Comparison of ENCODE assay signal across 17 cellular contexts in genomic region chr1:17199267-17200044, GRCh38. TPM values are rescaled to one million over a fixed set of nuclear protein-coding genes. Genes with fewer than 3 reads are reported as not detected.
DNase-seq lines count a peak whose midpoint lies in the region; ATAC-seq lines count a peak whose summit lies in the region.
"Had no signal": no experiment of that assay in that cellular context is flagged by ENCODE, and none has a peak within 500 bp of the region (broad histone marks: within the 10 kb centered on the region; RNA-seq: fewer than 3 reads in every experiment).

No MANE protein-coding gene starts in this region.

- no peaks in the 10 kb centered on the region for H3K79me1 ChIP-seq in neuronal stem cell (ENCODE audit: low read depth, low read length)

- no peak overlapping the region for H3K14ac ChIP-seq in neuronal stem cell (ENCODE audit: low read length)

- no peaks in the 10 kb centered on the region for H3K9me3 ChIP-seq in neuronal stem cell (replicated peaks in 1 of 2; ENCODE audit: control insufficient read depth in 2 of 2, insufficient read depth in 1 of 2, low read depth in 1 of 2, low read length in 2 of 2)
- H3K9me3 ChIP-seq: thyroid gland had no signal

- peak overlapping the region; percentile 19 for H2BK15ac ChIP-seq in neuronal stem cell (ENCODE audit: low read length)

- H3K36me3 Mint-ChIP-seq in activated naive CD8-positive, alpha-beta T cell treated with anti-CD3 and anti-CD28 coated beads for 36 hours: no peaks in the 10 kb centered on the region
- H3K36me3 Mint-ChIP-seq in activated T-helper 2 cell treated with anti-CD3 and anti-CD28 coated beads, Interferon-gamma antibody, Interleukin-2, Interleukin-4, amounts not matched to agents 10 μg/mL and 5 μg/mL and 100 μg/mL, durations not matched to agents 14 hours and 24 hours and 36 hours (ENCODE audit: low read depth): no peaks in the 10 kb centered on the region

- H3K27ac ChIP-seq in neuronal stem cell (replicated peaks; ENCODE audit: low read length): no peak overlapping the region
- H3K27ac ChIP-seq: 22Rv1, foreskin keratinocyte, thyroid gland had no signal

- intact Hi-C loops in activated T-helper 2 cell treated with anti-CD3 and anti-CD28 coated beads, Interferon-gamma antibody, Interleukin-2, Interleukin-4, amounts not matched to agents 10 μg/mL and 5 μg/mL and 100 μg/mL, durations not matched to agents 14 hours and 24 hours and 36 hours (cut with micrococcal nuclease): no loop called here

- H3K18ac ChIP-seq in neuronal stem cell (ENCODE audit: low read length): peak overlapping the region; percentile 62

- no peaks in the 10 kb centered on the region for H3K9me3 Mint-ChIP-seq in activated naive CD8-positive, alpha-beta T cell treated with anti-CD3 and anti-CD28 coated beads for 36 hours
- H3K9me3 Mint-ChIP-seq in activated T-helper 2 cell treated with anti-CD3 and anti-CD28 coated beads, Interferon-gamma antibody, Interleukin-2, Interleukin-4, amounts not matched to agents 10 μg/mL and 5 μg/mL and 100 μg/mL, durations not matched to agents 14 hours and 24 hours and 36 hours: no peaks in the 10 kb centered on the region

- H3K36me3 ChIP-seq in neuronal stem cell (replicated peaks in 1 of 2; ENCODE audit: control insufficient read depth in 2 of 2, insufficient read depth in 2 of 2, low read length in 2 of 2): no peaks in the 10 kb centered on the region
- H3K36me3 ChIP-seq: thyroid gland had no signal

- no peak overlapping the region for H3K23ac ChIP-seq in neuronal stem cell (ENCODE audit: low read depth, low read length, poor library complexity)

- H3K4me2 ChIP-seq in neuronal stem cell (ENCODE audit: insufficient read depth, low read length, poor library complexity, severe bottlenecking): no peak overlapping the region

- no peak overlapping the region for H3K27ac Mint-ChIP-seq in activated naive CD8-positive, alpha-beta T cell treated with anti-CD3 and anti-CD28 coated beads for 36 hours
- no peak overlapping the region for H3K27ac Mint-ChIP-seq in activated T-helper 2 cell treated with anti-CD3 and anti-CD28 coated beads, Interferon-gamma antibody, Interleukin-2, Interleukin-4, amounts not matched to agents 10 μg/mL and 5 μg/mL and 100 μg/mL, durations not matched to agents 14 hours and 24 hours and 36 hours
- H3K27ac Mint-ChIP-seq: CD14-positive monocyte had no signal

- ATAC-seq in activated CD4-positive, CD25-positive, alpha-beta regulatory T cell treated with anti-CD3 and anti-CD28 coated beads, Interleukin-2, amount 50 U/mL, for 24 hours: no peak
- ATAC-seq in GM18907 (IDR thresholded peaks at IDR 0.05; ENCODE audit: unreplicated experiment): no peak
- ATAC-seq: sciatic nerve had no signal

- H3K27me3 Mint-ChIP-seq in activated naive CD8-positive, alpha-beta T cell treated with anti-CD3 and anti-CD28 coated beads for 36 hours: peaks cover 25% of the 10 kb centered on the region
- H3K27me3 Mint-ChIP-seq in activated T-helper 2 cell treated with anti-CD3 and anti-CD28 coated beads, Interferon-gamma antibody, Interleukin-2, Interleukin-4, amounts not matched to agents 10 μg/mL and 5 μg/mL and 100 μg/mL, durations not matched to agents 14 hours and 24 hours and 36 hours (ENCODE audit: low read depth): peaks cover 6% of the 10 kb centered on the region

- H2BK5ac ChIP-seq in neuronal stem cell (ENCODE audit: low read length): no peak overlapping the region

- H3K4me3 Mint-ChIP-seq in activated naive CD8-positive, alpha-beta T cell treated with anti-CD3 and anti-CD28 coated beads for 36 hours: no peak overlapping the region
- H3K4me3 Mint-ChIP-seq in activated T-helper 2 cell treated with anti-CD3 and anti-CD28 coated beads, Interferon-gamma antibody, Interleukin-2, Interleukin-4, amounts not matched to agents 10 μg/mL and 5 μg/mL and 100 μg/mL, durations not matched to agents 14 hours and 24 hours and 36 hours (ENCODE audit: low read depth): no peak overlapping the region

- H3K4ac ChIP-seq in neuronal stem cell (ENCODE audit: low read length): no peak overlapping the region

- H2BK120ac ChIP-seq in neuronal stem cell (ENCODE audit: low read depth, low read length): no peak overlapping the region

- H3K4me3 ChIP-seq in neuronal stem cell (ENCODE audit: low read length in 2 of 2): no peak overlapping the region
- H3K4me3 ChIP-seq: thyroid gland had no signal

- WGBS in neuronal stem cell (ENCODE audit: extremely low coverage in 2 of 2, insufficient read length in 2 of 2, insufficient replicate concordance in 1 of 2), 2 donors: no CpG with 5 or more reads among the region's 9 CpGs

- H4K91ac ChIP-seq in neuronal stem cell (ENCODE audit: low read depth, low read length, poor library complexity): no peak overlapping the region

- no peak overlapping the region for H2AFZ ChIP-seq in neuronal stem cell (ENCODE audit: low read length)

- H3K27me3 ChIP-seq in neuronal stem cell (ENCODE audit: control insufficient read depth in 3 of 3, insufficient read depth in 3 of 3, low read depth in 1 of 3, low read length in 3 of 3): no peaks in the 10 kb centered on the region
- H3K27me3 ChIP-seq: foreskin keratinocyte, thyroid gland had no signal

- H2AK5ac ChIP-seq in neuronal stem cell (ENCODE audit: low read depth, low read length): peak overlapping the region; percentile 61

- H2BK12ac ChIP-seq in neuronal stem cell (ENCODE audit: low read length): peak overlapping the region; percentile 27

- H3K4me1 Mint-ChIP-seq in activated naive CD8-positive, alpha-beta T cell treated with anti-CD3 and anti-CD28 coated beads for 36 hours: peaks cover 31% of the 10 kb centered on the region
- peaks cover 31% of the 10 kb centered on the region for H3K4me1 Mint-ChIP-seq in activated T-helper 2 cell treated with anti-CD3 and anti-CD28 coated beads, Interferon-gamma antibody, Interleukin-2, Interleukin-4, amounts not matched to agents 10 μg/mL and 5 μg/mL and 100 μg/mL, durations not matched to agents 14 hours and 24 hours and 36 hours (ENCODE audit: low read depth)

- H4K8ac ChIP-seq in neuronal stem cell (ENCODE audit: low read depth, low read length): no peak overlapping the region

- peak; percentile 17 for DNase-seq in activated CD4-positive, CD25-positive, alpha-beta regulatory T cell treated with anti-CD3 and anti-CD28 coated beads, Interleukin-2, amount 50 U/mL, for 72 hours
- DNase-seq in LoVo (ENCODE audit: low spot score): peak; percentile 37
- DNase-seq in activated naive CD8-positive, alpha-beta T cell treated with anti-CD3 and anti-CD28 coated beads for 36 hours: peak; percentile 18
- no peak for DNase-seq in neuronal stem cell (ENCODE audit: low spot score)
- no peak for DNase-seq in activated T-helper 2 cell treated with anti-CD3 and anti-CD28 coated beads, Interferon-gamma antibody, Interleukin-2, Interleukin-4, amounts not matched to agents 10 μg/mL and 5 μg/mL and 100 μg/mL, durations not matched to agents 14 hours and 24 hours and 36 hours (ENCODE audit: low spot score)
- no peak for DNase-seq in iPS-NIHi11 (ENCODE audit: low spot score)
- DNase-seq: amygdala; DMS79; foreskin keratinocyte; NCI-H446 treated with DMSO at 0.1 percent for 48 hours; stimulated activated CD4-positive, alpha-beta T cell treated with anti-CD3 and anti-CD28 coated beads, Interleukin-4, amount 100 ng/mL, for 24 hours; thyroid gland had no signal

- H3K4me1 ChIP-seq in neuronal stem cell (ENCODE audit: control insufficient read depth in 2 of 2, insufficient read depth in 1 of 2, low read depth in 1 of 2, low read length in 2 of 2): peaks cover 14% of the 10 kb centered on the region in 2 donors
- H3K4me1 ChIP-seq: thyroid gland had no signal

- H3K9ac ChIP-seq in neuronal stem cell (ENCODE audit: low read depth, low read length, poor library complexity): no peak overlapping the region

RNA-seq across cellular contexts. Expression of gene PADI1, which starts 5.5 kb away (rescaled TPM):
- not detected for total RNA-seq in activated naive CD8-positive, alpha-beta T cell treated with anti-CD3 and anti-CD28 coated beads for 36 hours
- polyA plus RNA-seq in neuronal stem cell (2013, experiment 1 of 2): 0.18 TPM
- 0.11 TPM for polyA plus RNA-seq in neuronal stem cell (2013, experiment 2 of 2)
- not detected in 2 replicates for total RNA-seq in activated T-helper 2 cell treated with anti-CD3 and anti-CD28 coated beads, Interferon-gamma antibody, Interleukin-2, Interleukin-4, amounts not matched to agents 10 μg/mL and 5 μg/mL and 100 μg/mL, durations not matched to agents 14 hours and 24 hours and 36 hours
- total RNA-seq: sciatic nerve, thyroid gland had no signal
- polyA plus RNA-seq: CD14-positive monocyte had no signal

RNA-seq across cellular contexts. Expression of gene PADI3, which starts 49.4 kb away (rescaled TPM):
- total RNA-seq in activated naive CD8-positive, alpha-beta T cell treated with anti-CD3 and anti-CD28 coated beads for 36 hours: not detected
- 0.38 TPM for polyA plus RNA-seq in neuronal stem cell (2013, experiment 1 of 2)
- 0.36 TPM for polyA plus RNA-seq in neuronal stem cell (2013, experiment 2 of 2)
- total RNA-seq in activated T-helper 2 cell treated with anti-CD3 and anti-CD28 coated beads, Interferon-gamma antibody, Interleukin-2, Interleukin-4, amounts not matched to agents 10 μg/mL and 5 μg/mL and 100 μg/mL, durations not matched to agents 14 hours and 24 hours and 36 hours: not detected in 2 replicates
- total RNA-seq: sciatic nerve, thyroid gland had no signal
- polyA plus RNA-seq: CD14-positive monocyte had no signal

Comparison
In these comparisons a context has a peak if more than half of its experiments do, and no peak if none do; other contexts are left out.
1. DNase-seq: peak in activated CD4-positive, CD25-positive, alpha-beta regulatory T cell treated with anti-CD3 and anti-CD28 coated beads, Interleukin-2, amount 50 U/mL, for 72 hours (single experiment), LoVo (single experiment) and activated naive CD8-positive, alpha-beta T cell treated with anti-CD3 and anti-CD28 coated beads for 36 hours (single experiment); none in neuronal stem cell (single experiment), activated T-helper 2 cell treated with anti-CD3 and anti-CD28 coated beads, Interferon-gamma antibody, Interleukin-2, Interleukin-4, amounts not matched to agents 10 μg/mL and 5 μg/mL and 100 μg/mL, durations not matched to agents 14 hours and 24 hours and 36 hours (single experiment) and iPS-NIHi11 (single experiment).